ENCODE assay signal across 1 cellular context in the genomic region with DNA sequence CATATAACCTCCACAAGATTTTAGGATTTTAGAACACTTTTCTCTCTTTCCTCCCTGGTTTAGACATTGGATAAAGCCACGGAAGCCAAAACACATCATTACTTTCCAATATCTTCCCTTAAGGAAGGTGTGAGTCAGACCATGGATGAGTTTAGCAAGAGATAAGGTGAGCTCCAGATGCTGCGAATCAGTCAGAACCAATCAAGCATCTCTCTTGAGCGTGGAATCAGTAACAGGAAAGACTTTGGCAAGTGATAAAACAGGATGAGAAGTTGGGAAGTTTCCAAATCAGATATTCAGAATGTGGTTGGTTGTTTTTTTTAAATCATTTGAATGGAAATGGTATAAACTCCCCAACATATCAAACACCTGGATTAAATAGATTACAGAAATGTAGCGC.
TF ChIP-seq lines count a peak whose summit lies in the region.

No MANE protein-coding gene starts in this region.

TF ChIP-seq in SK-N-SH, 30 proteins besides CTCF, POLR2A, EP300 and RAD21 (continued from another document):
- TF ChIP-seq REST (IDR thresholded peaks at IDR 0.05; ENCODE audit: low read depth, low read length): no peak
